In genomic region chr1:13808729-13809131, GRCh38 we compare ENCODE assay signal across 1 cellular context.
TF ChIP-seq lines count a peak whose summit lies in the region.

No MANE protein-coding gene starts in this region.

TF ChIP-seq in K562, 482 proteins besides CTCF, POLR2A, EP300 and RAD21 (continued from another document):
- 0 out of 2 replicates have a peak, but pooled peaks have one; percentile 13 for TF ChIP-seq FOXP4 (CRISPR knock-in tag; IDR thresholded peaks at IDR 0.05; ENCODE audit: borderline replicate concordance)
- TF ChIP-seq BCLAF1 (IDR thresholded peaks at IDR 0.05; ENCODE audit: borderline replicate concordance in 1 of 2, control insufficient read depth in 1 of 2, low read depth in 2 of 2, low read length in 1 of 2) = no peak
- no peak for TF ChIP-seq YBX1 (IDR thresholded peaks at IDR 0.05)
- peak; percentile 23 for TF ChIP-seq DACH1 (IDR thresholded peaks at IDR 0.05; ENCODE audit: partially characterized antibody)
- 0 out of 4 replicates have a peak, but pooled peaks of 1 of the 2 experiments have one; percentile 12 for TF ChIP-seq MAZ (CRISPR knock-in tag; conservative IDR thresholded peaks at IDR 0.05 in 1 of 2, IDR thresholded peaks at IDR 0.05 in 1 of 2)
- no peak for TF ChIP-seq ESRRA (IDR thresholded peaks at IDR 0.05; ENCODE audit: borderline replicate concordance, low read depth)
- 0 out of 2 replicates have a peak, but pooled peaks have one; percentile 36 for TF ChIP-seq CREB1 (IDR thresholded peaks at IDR 0.05)
- no peak for TF ChIP-seq CREB1 (CRISPR knock-in tag; IDR thresholded peaks at IDR 0.05)
- TF ChIP-seq CREM (IDR thresholded peaks at IDR 0.05; ENCODE audit: low read depth) = peak; percentile 51
- TF ChIP-seq ZNF165 (CRISPR knock-in tag; IDR thresholded peaks at IDR 0.05; ENCODE audit: borderline replicate concordance) = no peak
- TF ChIP-seq MNT (conservative IDR thresholded peaks at IDR 0.05) = peak in 1 of 2 experiments; percentile 40; a peak in 1 of 4 replicates
- peak; percentile 67 for TF ChIP-seq SOX6 (IDR thresholded peaks at IDR 0.05)
- no peak for TF ChIP-seq MED1 (CRISPR knock-in tag; IDR thresholded peaks at IDR 0.05; ENCODE audit: borderline replicate concordance)
- TF ChIP-seq ARID1B (IDR thresholded peaks at IDR 0.05) = peak; percentile 92
- TF ChIP-seq MEIS2 (IDR thresholded peaks at IDR 0.05; ENCODE audit: partially characterized antibody) = peak; percentile 74
- TF ChIP-seq MTF1 (CRISPR knock-in tag; IDR thresholded peaks at IDR 0.05; ENCODE audit: borderline replicate concordance) = no peak
- TF ChIP-seq SMARCA4 (IDR thresholded peaks at IDR 0.05) = peak; percentile 85
- TF ChIP-seq SMARCE1 (IDR thresholded peaks at IDR 0.05) = peak; percentile 65; the same call in 1 of the 2 replicates
- peak in 1 of 2 experiments; percentile 58; a peak in 2 of 4 replicates for TF ChIP-seq TRIM24 (IDR thresholded peaks at IDR 0.05)
- no peak for TF ChIP-seq PBX2 (CRISPR knock-in tag; IDR thresholded peaks at IDR 0.05; ENCODE audit: low read depth)
- no peak for TF ChIP-seq PBX2 (tag; conservative IDR thresholded peaks at IDR 0.05; ENCODE audit: low read depth)
- TF ChIP-seq MYC (IDR thresholded peaks at IDR 0.05; ENCODE audit: low read depth, low read length) = peak; percentile 51; the same call in 1 of the 2 replicates
- TF ChIP-seq MYC (CRISPR knock-in tag; IDR thresholded peaks at IDR 0.05; ENCODE audit: borderline replicate concordance, low read depth) = no peak
- no peak for TF ChIP-seq TCF7L2 (IDR thresholded peaks at IDR 0.05; ENCODE audit: low read depth, low read length)
- peak; percentile 84 for TF ChIP-seq POLR2AphosphoS5 (IDR thresholded peaks at IDR 0.05; ENCODE audit: control insufficient read depth, insufficient read depth, low read depth, low read length)
- TF ChIP-seq C11orf30 (IDR thresholded peaks at IDR 0.05; ENCODE audit: low read depth) = no peak
- TF ChIP-seq CGGBP1 (CRISPR knock-in tag; IDR thresholded peaks at IDR 0.05) = no peak
- TF ChIP-seq ZNF449 (CRISPR knock-in tag; IDR thresholded peaks at IDR 0.05) = no peak
- no peak for TF ChIP-seq SIN3A (IDR thresholded peaks at IDR 0.05; ENCODE audit: borderline replicate concordance in 2 of 2, control insufficient read depth in 1 of 2, low read depth in 2 of 2, low read length in 2 of 2)
- TF ChIP-seq BHLHE40 (IDR thresholded peaks at IDR 0.05; ENCODE audit: low read length) = peak; percentile 49; the same call in 1 of the 2 replicates
- TF ChIP-seq KDM1A (IDR thresholded peaks at IDR 0.05) = peak; percentile 73 to 85; a peak in 3 of 4 replicates
- TF ChIP-seq ILF3 (IDR thresholded peaks at IDR 0.05; ENCODE audit: borderline replicate concordance) = no peak
- peak; percentile 70 for TF ChIP-seq EGR1 (conservative IDR thresholded peaks at IDR 0.05)
- no peak for TF ChIP-seq NFXL1 (CRISPR knock-in tag; IDR thresholded peaks at IDR 0.05)
- no peak for TF ChIP-seq ZNF347 (CRISPR knock-in tag; IDR thresholded peaks at IDR 0.05; ENCODE audit: low read depth)
- no peak for TF ChIP-seq MEF2A (IDR thresholded peaks at IDR 0.05; ENCODE audit: control insufficient read depth, low read depth, low read length)
- no peak for TF ChIP-seq CBX2 (IDR thresholded peaks at IDR 0.05; ENCODE audit: insufficient read depth, low read length, poor library complexity, severe bottlenecking)
- no peak for TF ChIP-seq NFIX (CRISPR knock-in tag; IDR thresholded peaks at IDR 0.05; ENCODE audit: low read depth)
- no peak for TF ChIP-seq TAF15 (IDR thresholded peaks at IDR 0.05; ENCODE audit: low read depth, low read length)
- peak in 2 of 3 experiments; percentile 24 to 67 for TF ChIP-seq YY1 (IDR thresholded peaks at IDR 0.05; ENCODE audit: borderline replicate concordance in 1 of 3, control insufficient read depth in 1 of 3, extremely low read depth in 1 of 3, insufficient read depth in 3 of 3, insufficient read length in 1 of 3, insufficient replicate concordance in 2 of 3, low read depth in 1 of 3, low read length in 2 of 3)
- 0 out of 3 replicates have a peak, but pooled peaks of 1 of the 2 experiments have one; percentile 16 for TF ChIP-seq CBX3 (IDR thresholded peaks at IDR 0.05; ENCODE audit: borderline replicate concordance in 1 of 2, low read length in 2 of 2)
- TF ChIP-seq ZFPM2 (CRISPR knock-in tag; IDR thresholded peaks at IDR 0.05) = no peak
- peak; percentile 86 for TF ChIP-seq KLF16 (IDR thresholded peaks at IDR 0.05)
- TF ChIP-seq VEZF1 (CRISPR knock-in tag; IDR thresholded peaks at IDR 0.05) = peak; percentile 58
- TF ChIP-seq ZKSCAN1 (IDR thresholded peaks at IDR 0.05; ENCODE audit: low read depth, low read length) = 0 out of 2 replicates have a peak, but pooled peaks have one; percentile 7
- no peak for TF ChIP-seq ATF4 (CRISPR knock-in tag; IDR thresholded peaks at IDR 0.05)
- no peak for TF ChIP-seq RBFOX2 (IDR thresholded peaks at IDR 0.05; ENCODE audit: low read depth, low read length)
- peak; percentile 64; the same call in 1 of the 2 replicates for TF ChIP-seq SMARCC2 (IDR thresholded peaks at IDR 0.05; ENCODE audit: low read depth)
- no peak for TF ChIP-seq FOXO4 (CRISPR knock-in tag; IDR thresholded peaks at IDR 0.05)
- peak; percentile 76; the same call in 1 of the 2 replicates for TF ChIP-seq PML (IDR thresholded peaks at IDR 0.05; ENCODE audit: low read length)
- no peak for TF ChIP-seq ZC3H4 (CRISPR knock-in tag; IDR thresholded peaks at IDR 0.05; ENCODE audit: borderline replicate concordance)
- TF ChIP-seq TFAP4 (CRISPR knock-in tag; IDR thresholded peaks at IDR 0.05; ENCODE audit: borderline replicate concordance) = peak; percentile 58; the same call in 1 of the 2 replicates
- peak; percentile 52; the same call in 1 of the 2 replicates for TF ChIP-seq CXXC5 (CRISPR knock-in tag; IDR thresholded peaks at IDR 0.05)
- TF ChIP-seq HNRNPL (IDR thresholded peaks at IDR 0.05; ENCODE audit: low read depth, low read length) = no peak
